ENCODE assay signal across 8 cellular contexts in genomic region chr22:22576989-22577427, GRCh38. TPM values are rescaled to one million over a fixed set of nuclear protein-coding genes. Genes with fewer than 3 reads are reported as not detected.
"Had no signal": no experiment of that assay in that cellular context is flagged by ENCODE, and none has a peak within 500 bp of the region (broad histone marks: within the 10 kb centered on the region; RNA-seq: fewer than 3 reads in every experiment).

No MANE protein-coding gene starts in this region.

- H3K9ac ChIP-seq: GM23248 had no signal

- H3K9me3 Mint-ChIP-seq: HFFc6, IgD-negative memory B cell had no signal

- H3K27ac ChIP-seq: GM23248, HL-60 had no signal

- H3K4me3 Mint-ChIP-seq: HFFc6, IgD-negative memory B cell had no signal

- H2AFZ ChIP-seq: GM23248 had no signal

- DNase-seq: GOT3 had no signal

- FAIRE-seq: HepG2 had no signal

- H3K9me3 ChIP-seq: HAP-1 had no signal

- H3K4me3 ChIP-seq: GM23248, HAP-1 had no signal

- H3K27me3 Mint-ChIP-seq: IgD-negative memory B cell had no signal

- H3K36me3 Mint-ChIP-seq: IgD-negative memory B cell had no signal

- H3K4me1 ChIP-seq: HAP-1 had no signal

- H3K36me3 ChIP-seq: HAP-1 had no signal

- H3K27ac Mint-ChIP-seq: HFFc6, IgD-negative memory B cell had no signal

RNA-seq across cellular contexts. Expression of gene PRAME, which starts 17.9 kb away (rescaled TPM):
- total RNA-seq: GM23248, H7, HFFc6 had no signal
- polyA plus RNA-seq: GM23248, IgD-negative memory B cell had no signal

RNA-seq across cellular contexts. Expression of gene ZNF280A, which starts 56.9 kb away (rescaled TPM):
- total RNA-seq: GM23248 had no signal
- polyA plus RNA-seq: GM23248, IgD-negative memory B cell had no signal
